10 cellular contexts compared by ENCODE assay signal in the genomic region with DNA sequence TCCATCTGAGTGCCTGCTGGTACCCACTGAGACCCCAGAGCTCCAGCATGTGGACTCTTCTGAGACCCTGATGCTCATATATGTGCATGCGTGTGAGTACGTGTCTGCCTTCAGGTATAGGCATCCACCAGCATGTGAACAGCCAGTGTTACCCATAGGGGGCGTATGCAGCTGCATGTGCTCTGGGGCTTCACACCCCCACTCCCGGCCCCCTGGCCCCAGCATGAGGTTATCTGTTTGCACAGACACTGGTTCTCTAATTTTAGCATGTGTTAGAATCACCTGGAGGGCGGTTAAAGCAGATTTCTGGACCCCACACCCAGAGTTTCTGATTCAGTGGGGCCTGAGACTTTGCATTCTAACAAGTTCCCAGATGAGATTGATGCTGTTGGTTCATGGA. TPM values are rescaled to one million over a fixed set of nuclear protein-coding genes. Genes with fewer than 3 reads are reported as not detected.
DNase-seq lines count a peak whose midpoint lies in the region; ATAC-seq, FAIRE-seq and TF ChIP-seq lines count a peak whose summit lies in the region.
"Had no signal": no experiment of that assay in that cellular context is flagged by ENCODE, and none has a peak within 500 bp of the region (broad histone marks: within the 10 kb centered on the region; RNA-seq: fewer than 3 reads in every experiment).

No MANE protein-coding gene starts in this region.

- no peaks in the 10 kb centered on the region for H3K9me1 ChIP-seq in endothelial cell of umbilical vein (replicated peaks; ENCODE audit: control insufficient read depth, extremely low read depth, insufficient read depth, low read length)

- peak in 2 of 4 experiments; percentile 44 to 69 for ATAC-seq in T-cell (replicated peaks in 1 of 4)
- ATAC-seq in GM18907 (IDR thresholded peaks at IDR 0.05; ENCODE audit: unreplicated experiment), result no peak
- ATAC-seq in HG03135 (IDR thresholded peaks at IDR 0.05; ENCODE audit: unreplicated experiment), result no peak

- no peak for TF ChIP-seq POLR2A in endothelial cell of umbilical vein (IDR thresholded peaks at IDR 0.05; ENCODE audit: low read depth, low read length)

- dilution Hi-C loops in endothelial cell of umbilical vein (cut with MboI; ENCODE audit: extremely low pct_ligation_motif_present, low sequenced_read_pairs), result no loop called here

- no peaks in the 10 kb centered on the region for H4K20me1 ChIP-seq in endothelial cell of umbilical vein (replicated peaks; ENCODE audit: control insufficient read depth, extremely low read depth, insufficient read depth, low read length)

- H3K9me3 Mint-ChIP-seq in T-cell, result no peaks in the 10 kb centered on the region
- H3K9me3 Mint-ChIP-seq: CD4-positive, CD25-positive, alpha-beta regulatory T cell had no signal

- H3K79me2 ChIP-seq in endothelial cell of umbilical vein (ENCODE audit: control insufficient read depth, insufficient read depth, low read length), result no peaks in the 10 kb centered on the region

- H3K27ac ChIP-seq in endothelial cell of umbilical vein (ENCODE audit: insufficient read depth, low read depth, low read length), result no peak overlapping the region

- POLR2A ChIA-PET in T-cell (lab: Charles Lee) (no interaction called here), endothelial cell of umbilical vein (lab: Charles Lee) (no interaction called here)

- no peak overlapping the region for H2AFZ ChIP-seq in endothelial cell of umbilical vein (ENCODE audit: low read depth, low read length)

- no peaks in the 10 kb centered on the region for H3K9me3 ChIP-seq in endothelial cell of umbilical vein (replicated peaks; ENCODE audit: control insufficient read depth, insufficient read depth, low read length)

- H3K4me3 Mint-ChIP-seq in T-cell, result no peak overlapping the region
- H3K4me3 Mint-ChIP-seq: CD4-positive, CD25-positive, alpha-beta regulatory T cell had no signal

- no peaks in the 10 kb centered on the region for H3K36me3 ChIP-seq in endothelial cell of umbilical vein (ENCODE audit: control insufficient read depth in 2 of 2, extremely low read depth in 1 of 2, insufficient read depth in 2 of 2, low read length in 2 of 2)

- no peaks in the 10 kb centered on the region for H3K27me3 Mint-ChIP-seq in T-cell
- H3K27me3 Mint-ChIP-seq: CD4-positive, CD25-positive, alpha-beta regulatory T cell had no signal

- H3K4me1 Mint-ChIP-seq in T-cell, result no peaks in the 10 kb centered on the region

- no peak for FAIRE-seq in endothelial cell of umbilical vein (lab: Jason Lieb, UNC)

- CTCF ChIA-PET in T-cell (lab: Charles Lee) (no interaction called here), endothelial cell of umbilical vein (lab: Charles Lee) (interaction anchor here (0.7 to 1.9 kb wide), 4 partner anchors 9 to 18 kb away, joined by 3 to 10 read pairs (median 5); no protein-coding TSS in a partner anchor)

- no TSS peak for BruUV-seq in endothelial cell of umbilical vein (replicated peaks; lab: Mats Ljungman, UMichigan)

- DNase-seq in NCI-H526 (lab: John Stamatoyannopoulos, UW) (peak; percentile 5 to 39), NCI-H526 treated with DMSO at 0.1 percent for 48 hours (lab: John Stamatoyannopoulos, UW) (no peak), T-cell (peak in 27 of 34 experiments; percentile 3 to 33 (median 14)), endothelial cell of umbilical vein (ENCODE audit: low read depth, low spot score) (no peak), retina (no peak)
- peak; percentile 47 to 50 for DNase-seq in stimulated activated CD4-positive, alpha-beta T cell treated with anti-CD3 and anti-CD28 coated beads, Interleukin-2, amount 100 ng/mL, for 24 hours

- intact Hi-C loops in endothelial cell of umbilical vein (cut with micrococcal nuclease), result no loop called here

- H3K27me3 ChIP-seq in endothelial cell of umbilical vein (ENCODE audit: control insufficient read depth in 2 of 2, insufficient read depth in 2 of 2, low read length in 2 of 2), result peaks cover 0 to 8% of the 10 kb centered on the region in 2 experiments

- no peak overlapping the region for H3K9ac ChIP-seq in endothelial cell of umbilical vein (replicated peaks; ENCODE audit: extremely low read depth, insufficient read depth, low read length)

- H3K36me3 Mint-ChIP-seq in T-cell, result no peaks in the 10 kb centered on the region
- H3K36me3 Mint-ChIP-seq: CD4-positive, CD25-positive, alpha-beta regulatory T cell had no signal

- H3K4me1 ChIP-seq in endothelial cell of umbilical vein (ENCODE audit: control insufficient read depth, extremely low read depth, insufficient read depth, low read length), result no peaks in the 10 kb centered on the region

- peak; percentile 50 to 52 for TF ChIP-seq CTCF in endothelial cell of umbilical vein (IDR thresholded peaks at IDR 0.05; ENCODE audit: extremely low read depth in 1 of 2, insufficient read depth in 1 of 2, low read depth in 1 of 2, low read length in 2 of 2)

- H3K4me2 ChIP-seq in endothelial cell of umbilical vein (ENCODE audit: insufficient read depth, low read length), result no peak overlapping the region

- no peak overlapping the region for H3K4me3 ChIP-seq in endothelial cell of umbilical vein (replicated peaks in 1 of 3; ENCODE audit: insufficient read depth in 1 of 3, low read depth in 1 of 3, low read length in 3 of 3)
- H3K4me3 ChIP-seq: skin epidermis had no signal

- no peak overlapping the region for H3K27ac Mint-ChIP-seq in T-cell

TF ChIP-seq in endothelial cell of umbilical vein, 7 proteins besides CTCF, POLR2A, EP300 and RAD21:
- TF ChIP-seq MYC (IDR thresholded peaks at IDR 0.05; ENCODE audit: low read depth, low read length) (no peak), FOS (IDR thresholded peaks at IDR 0.05; ENCODE audit: borderline replicate concordance, insufficient read depth, low read length) (no peak), JUN (IDR thresholded peaks at IDR 0.05; ENCODE audit: borderline replicate concordance, insufficient read depth, insufficient read length, low read depth) (no peak), POLR2AphosphoS5 (IDR thresholded peaks at IDR 0.05; ENCODE audit: insufficient read depth, low read depth, low read length) (no peak), EZH2 (IDR thresholded peaks at IDR 0.05; ENCODE audit: borderline replicate concordance, low read depth, low read length, severe bottlenecking) (no peak), GATA2 (IDR thresholded peaks at IDR 0.05; ENCODE audit: insufficient read depth, insufficient read length, low read depth, low read length) (no peak)
- TF ChIP-seq, protein P1, sequence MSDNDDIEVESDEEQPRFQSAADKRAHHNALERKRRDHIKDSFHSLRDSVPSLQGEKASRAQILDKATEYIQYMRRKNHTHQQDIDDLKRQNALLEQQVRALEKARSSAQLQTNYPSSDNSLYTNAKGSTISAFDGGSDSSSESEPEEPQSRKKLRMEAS (IDR thresholded peaks at IDR 0.05; ENCODE audit: insufficient read depth, insufficient read length), result no peak

RNA-seq across cellular contexts. Expression of a gene that starts 0.8 kb away (rescaled TPM):
- under 1 TPM; 0.16 to 0.67 (median 0.36) TPM for total RNA-seq in T-cell
- total RNA-seq in endothelial cell of umbilical vein, result not detected in 2 replicates
- 0.01 and 0.02 TPM in 2 replicates for polyA plus RNA-seq in endothelial cell of umbilical vein
- polyA plus RNA-seq in endothelial cell of umbilical vein (2011; cell fraction: cytosol; rRNA removed), result not detected in 2 replicates
- polyA plus RNA-seq in endothelial cell of umbilical vein (2011; cell fraction: nucleus; rRNA removed), result 0.04 and 0.14 TPM in 2 replicates
- polyA plus RNA-seq in endothelial cell of umbilical vein (2012), result not detected in 2 replicates
- 0.02 TPM in 1 of 2 replicates, not detected in the other for polyA minus RNA-seq in endothelial cell of umbilical vein
- polyA minus RNA-seq in endothelial cell of umbilical vein (2011; cell fraction: cytosol; rRNA and poly(A)+ RNA removed), result not detected
- polyA minus RNA-seq in endothelial cell of umbilical vein (2011; cell fraction: nucleus; rRNA and poly(A)+ RNA removed), result 0.10 TPM in 1 of 2 replicates, not detected in the other
- polyA plus RNA-seq: CD4-positive, CD25-positive, alpha-beta regulatory T cell had no signal

RNA-seq across cellular contexts. Expression of a gene that starts 27.0 kb away (rescaled TPM):
- total RNA-seq in T-cell (10 to 100 TPM; 32.6 to 54.4 (median 51.1) TPM), endothelial cell of umbilical vein (41.4 and 41.8 TPM in 2 replicates)
- polyA plus RNA-seq in endothelial cell of umbilical vein, result 8.0 and 11.1 TPM in 2 replicates
- 16.6 and 17.1 TPM in 2 replicates for polyA plus RNA-seq in endothelial cell of umbilical vein (2011; cell fraction: cytosol; rRNA removed)
- 30.3 and 37.4 TPM in 2 replicates for polyA plus RNA-seq in endothelial cell of umbilical vein (2011; cell fraction: nucleus; rRNA removed)
- 30.5 and 36.2 TPM in 2 replicates for polyA plus RNA-seq in endothelial cell of umbilical vein (2012)
- polyA minus RNA-seq in endothelial cell of umbilical vein, result 21.8 and 30.6 TPM in 2 replicates
- polyA minus RNA-seq in endothelial cell of umbilical vein (2011; cell fraction: cytosol; rRNA and poly(A)+ RNA removed), result 32.0 TPM
- polyA minus RNA-seq in endothelial cell of umbilical vein (2011; cell fraction: nucleus; rRNA and poly(A)+ RNA removed), result 26.0 and 26.6 TPM in 2 replicates

Comparison
In these comparisons a context has a peak if more than half of its experiments do, and no peak if none do; other contexts are left out.
1. DNase-seq: peak in NCI-H526 (2 of 2), T-cell (27 of 34) and stimulated activated CD4-positive, alpha-beta T cell treated with anti-CD3 and anti-CD28 coated beads, Interleukin-2, amount 100 ng/mL, for 24 hours (2 of 2); none in NCI-H526 treated with DMSO at 0.1 percent for 48 hours (single experiment), endothelial cell of umbilical vein (single experiment) and retina (single experiment).